ENCODE assay signal across 23 cellular contexts in genomic region chr7:110857106-110857505, GRCh38.
DNase-seq lines count a peak whose midpoint lies in the region; ATAC-seq and TF ChIP-seq lines count a peak whose summit lies in the region.
"Had no signal": no experiment of that assay in that cellular context is flagged by ENCODE, and none has a peak within 500 bp of the region (broad histone marks: within the 10 kb centered on the region; RNA-seq: fewer than 3 reads in every experiment).

No MANE protein-coding gene starts in this region.

- H3K4me3 Mint-ChIP-seq in GM23338 (no peak overlapping the region), WTC11 (no peak overlapping the region)
- H3K4me3 Mint-ChIP-seq: CD14-positive monocyte; CD4-positive, alpha-beta T cell; CD8-positive, alpha-beta memory T cell had no signal

- H3K36me3 ChIP-seq in GM23338 (ENCODE audit: insufficient read depth) (no peaks in the 10 kb centered on the region), HAP-1 (replicated peaks) (no peaks in the 10 kb centered on the region), iPS-20b (ENCODE audit: insufficient read depth, low read depth, low read length) (no peaks in the 10 kb centered on the region), sigmoid colon (no peaks in the 10 kb centered on the region), breast epithelium (no peaks in the 10 kb centered on the region)
- H3K36me3 ChIP-seq: BE2C; BLaER1 treated with 17β-estradiol and CSF1 and Interleukin-3, amounts not matched to agents 10 nM and 100 nM had no signal

- POLR2A ChIA-PET in WTC11 (lab: Charles Lee): no interaction called here

- H3K9me3 Mint-ChIP-seq in GM23338: no peaks in the 10 kb centered on the region
- H3K9me3 Mint-ChIP-seq in WTC11: no peaks in the 10 kb centered on the region; the same call in 1 of the 2 replicates
- H3K9me3 Mint-ChIP-seq: CD4-positive, alpha-beta T cell; CD8-positive, alpha-beta memory T cell had no signal

- H3K4me2 ChIP-seq in GM23338: peak overlapping the region; percentile 39; the same call in 1 of the 2 replicates
- H3K4me2 ChIP-seq: A549; BLaER1 treated with 17β-estradiol and CSF1 and Interleukin-3, amounts not matched to agents 10 nM and 100 nM had no signal

- H3K27ac Mint-ChIP-seq in GM23338 (peak overlapping the region; percentile 89), WTC11 (no peak overlapping the region)
- H3K27ac Mint-ChIP-seq: CD14-positive monocyte; CD4-positive, alpha-beta T cell had no signal

- H3K79me2 ChIP-seq in GM23338 (replicated peaks; ENCODE audit: insufficient read depth): no peaks in the 10 kb centered on the region

- H3K4me1 Mint-ChIP-seq in GM23338 (peaks cover 24% of the 10 kb centered on the region), WTC11 (peaks cover 29% of the 10 kb centered on the region)
- H3K4me1 Mint-ChIP-seq: CD14-positive monocyte; CD8-positive, alpha-beta memory T cell had no signal

- H3K27me3 Mint-ChIP-seq in GM23338 (ENCODE audit: insufficient read depth, low read depth, poor library complexity) (peaks cover 2% of the 10 kb centered on the region), WTC11 (ENCODE audit: low read depth) (no peaks in the 10 kb centered on the region)
- H3K27me3 Mint-ChIP-seq: CD4-positive, alpha-beta T cell; CD8-positive, alpha-beta memory T cell had no signal

- in situ Hi-C loops in HAP-1 (cut with MboI; ENCODE audit: low sequenced_read_pairs): no loop called here

- H3K4me3 ChIP-seq in GM23338: no peak overlapping the region
- H3K4me3 ChIP-seq in HAP-1: no peak overlapping the region
- H3K4me3 ChIP-seq in iPS-20b (ENCODE audit: low read length): peak overlapping the region; percentile 17; the same call in 1 of the 2 replicates
- no peak overlapping the region for H3K4me3 ChIP-seq in sigmoid colon
- H3K4me3 ChIP-seq in breast epithelium: no peak overlapping the region
- H3K4me3 ChIP-seq: A549; BLaER1 treated with 17β-estradiol and CSF1 and Interleukin-3, amounts not matched to agents 10 nM and 100 nM; GM12878; GM23248 had no signal

- H3K4me1 ChIP-seq in GM23338 (ENCODE audit: insufficient read depth): peaks cover 23% of the 10 kb centered on the region; the same call in 1 of the 2 replicates
- H3K4me1 ChIP-seq in HAP-1: peaks cover 13% of the 10 kb centered on the region
- peaks cover 18% of the 10 kb centered on the region; the same call in 1 of the 2 replicates for H3K4me1 ChIP-seq in iPS-20b (ENCODE audit: insufficient read depth, low read length)
- H3K4me1 ChIP-seq in sigmoid colon: peaks cover 0 to 20% (median 7%) of the 10 kb centered on the region in 4 donors
- H3K4me1 ChIP-seq in breast epithelium: no peaks in the 10 kb centered on the region
- H3K4me1 ChIP-seq: BLaER1 treated with 17β-estradiol and CSF1 and Interleukin-3, amounts not matched to agents 10 nM and 100 nM had no signal

- H3K27me3 ChIP-seq in GM23338 (ENCODE audit: insufficient read depth): no peaks in the 10 kb centered on the region
- H3K27me3 ChIP-seq in HAP-1 (ENCODE audit: low read depth): no peaks in the 10 kb centered on the region
- H3K27me3 ChIP-seq in iPS-20b (ENCODE audit: insufficient read depth, low read length): no peaks in the 10 kb centered on the region
- H3K27me3 ChIP-seq in sigmoid colon: no peaks in the 10 kb centered on the region
- H3K27me3 ChIP-seq in breast epithelium: no peaks in the 10 kb centered on the region
- H3K27me3 ChIP-seq: BE2C; BLaER1 treated with 17β-estradiol and CSF1 and Interleukin-3, amounts not matched to agents 10 nM and 100 nM had no signal

- no peak for TF ChIP-seq POLR2A in sigmoid colon (IDR thresholded peaks at IDR 0.05)
- TF ChIP-seq POLR2A in breast epithelium (IDR thresholded peaks at IDR 0.05): no peak

- H3K36me3 Mint-ChIP-seq in GM23338 (ENCODE audit: low read depth) (no peaks in the 10 kb centered on the region), WTC11 (no peaks in the 10 kb centered on the region)
- H3K36me3 Mint-ChIP-seq: CD14-positive monocyte; CD8-positive, alpha-beta memory T cell had no signal

- H3K9ac ChIP-seq in iPS-20b (ENCODE audit: low read depth, low read length): peak overlapping the region; percentile 9; the same call in 1 of the 2 replicates
- H3K9ac ChIP-seq: BLaER1 treated with 17β-estradiol and CSF1 and Interleukin-3, amounts not matched to agents 10 nM and 100 nM; GM23248 had no signal

- H3K9me3 ChIP-seq in HAP-1: no peaks in the 10 kb centered on the region
- no peaks in the 10 kb centered on the region for H3K9me3 ChIP-seq in iPS-20b (ENCODE audit: insufficient read depth, low read depth, low read length)
- H3K9me3 ChIP-seq in sigmoid colon: no peaks in the 10 kb centered on the region
- H3K9me3 ChIP-seq in breast epithelium: no peaks in the 10 kb centered on the region
- H3K9me3 ChIP-seq: A549; BE2C; BLaER1 treated with 17β-estradiol and CSF1 and Interleukin-3, amounts not matched to agents 10 nM and 100 nM had no signal

- intact Hi-C loops in sigmoid colon (cut with DNase I) (no loop called here), breast epithelium (cut with DNase I; ENCODE audit: low total_unique reads) (no loop called here)

- no peaks in the 10 kb centered on the region for H3F3A ChIP-seq in GM23338 (replicated peaks; ENCODE audit: low read depth)

- CTCF ChIA-PET in WTC11 (lab: Charles Lee): no interaction called here

- H2AFZ ChIP-seq in GM23338: no peak overlapping the region
- H2AFZ ChIP-seq: GM23248 had no signal

- DNase-seq in GM23338 (ENCODE audit: low spot score) (no peak), HAP-1 (ENCODE audit: low spot score in 2 of 2) (peak; percentile 39 to 44), WTC11 (ENCODE audit: low spot score) (no peak), sigmoid colon (no peak), kidney tubule cell (ENCODE audit: low spot score) (no peak), breast epithelium (ENCODE audit: low spot score in 2 of 2) (no peak)
- DNase-seq: 8988T; ACHN; AML-193; BE2C; CD4-positive, alpha-beta T cell; CD8-positive, alpha-beta memory T cell; DMS 273 treated with DMSO at 0.1 percent for 48 hours; DMS79; EL; GDM1 had no signal

- no peaks in the 10 kb centered on the region for H3K9me2 ChIP-seq in GM23338 (ENCODE audit: insufficient read depth)

- H3K27ac ChIP-seq in GM23338 (ENCODE audit: low read depth) (no peak overlapping the region; the same call in 1 of the 2 replicates), iPS-20b (ENCODE audit: low read length) (peak overlapping the region; percentile 32), sigmoid colon (no peak overlapping the region), breast epithelium (no peak overlapping the region)
- H3K27ac ChIP-seq: A549; BLaER1 treated with 17β-estradiol and CSF1 and Interleukin-3, amounts not matched to agents 10 nM and 100 nM; GM23248 had no signal

- H4K20me1 ChIP-seq in GM23338 (replicated peaks; ENCODE audit: insufficient read depth): no peaks in the 10 kb centered on the region
- H4K20me1 ChIP-seq: BLaER1 treated with 17β-estradiol and CSF1 and Interleukin-3, amounts not matched to agents 10 nM and 100 nM had no signal

- ATAC-seq in GM23338 (peak; percentile 71), WTC11 (peak; percentile 62)
- ATAC-seq: A549, GM12878, HCT116 had no signal

- TF ChIP-seq CTCF in GM23338 (conservative IDR thresholded peaks at IDR 0.05; ENCODE audit: low read depth in 2 of 2) (no peak), WTC11 (IDR thresholded peaks at IDR 0.05) (no peak), sigmoid colon (IDR thresholded peaks at IDR 0.05) (no peak), breast epithelium (IDR thresholded peaks at IDR 0.05) (no peak)

- no peak for TF ChIP-seq EP300 in sigmoid colon (IDR thresholded peaks at IDR 0.05)

TF ChIP-seq in WTC11, 78 proteins besides CTCF, POLR2A, EP300 and RAD21 (continues in another document):
- TF ChIP-seq CBFB (CRISPR knock-in tag; IDR thresholded peaks at IDR 0.05; ENCODE audit: low read depth) (no peak), EMX1 (CRISPR knock-in tag; IDR thresholded peaks at IDR 0.05) (no peak), ATF3 (CRISPR knock-in tag; conservative IDR thresholded peaks at IDR 0.05) (no peak), ERG (CRISPR knock-in tag; IDR thresholded peaks at IDR 0.05) (no peak), GABPB1 (CRISPR knock-in tag; IDR thresholded peaks at IDR 0.05) (no peak), SP1 (CRISPR knock-in tag; conservative IDR thresholded peaks at IDR 0.05) (no peak), NFE2L1 (CRISPR knock-in tag; IDR thresholded peaks at IDR 0.05) (no peak), NFYB (CRISPR knock-in tag; conservative IDR thresholded peaks at IDR 0.05; ENCODE audit: low read depth) (no peak), ZNF512 (CRISPR knock-in tag; IDR thresholded peaks at IDR 0.05; ENCODE audit: borderline replicate concordance) (no peak)

Comparison
In these comparisons a context has a peak if more than half of its experiments do, and no peak if none do; other contexts are left out.
1. DNase-seq: peak in HAP-1 (2 of 2); none in GM23338 (single experiment), WTC11 (single experiment), sigmoid colon (single experiment), kidney tubule cell (single experiment) and breast epithelium (0 of 2).